In the genomic region with DNA sequence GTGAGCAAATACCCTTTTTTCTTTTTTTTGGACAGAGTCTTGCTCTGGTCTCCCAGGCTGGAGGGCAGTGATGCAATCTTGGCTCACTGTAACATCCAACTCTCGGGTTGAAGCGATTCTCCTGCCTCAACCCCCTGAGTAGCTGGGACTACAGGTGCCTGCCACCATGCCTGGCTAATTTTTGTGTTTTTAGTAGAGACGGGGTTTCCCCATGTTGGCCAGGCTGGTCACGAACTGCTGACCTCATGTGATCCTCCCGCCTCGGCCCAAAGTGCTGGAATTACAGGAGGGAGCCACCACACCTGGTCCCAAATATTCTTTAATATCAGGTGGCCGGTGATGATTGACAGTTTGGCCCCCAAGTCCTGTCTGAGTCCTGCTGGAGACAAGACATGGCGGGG, we compare ENCODE assay signal across 1 cellular context.
TF ChIP-seq lines count a peak whose summit lies in the region.

No MANE protein-coding gene starts in this region.

TF ChIP-seq in GM12878, 131 proteins besides CTCF, POLR2A, EP300 and RAD21 (continued from another document and continues in another):
- TF ChIP-seq KLF5 (IDR thresholded peaks at IDR 0.05; ENCODE audit: partially characterized antibody) (no peak), RBBP5 (conservative IDR thresholded peaks at IDR 0.05) (no peak), STAT3 (IDR thresholded peaks at IDR 0.05; ENCODE audit: low read depth, low read length) (no peak), ZNF207 (IDR thresholded peaks at IDR 0.05; ENCODE audit: borderline replicate concordance) (no peak), POLR2AphosphoS5 (IDR thresholded peaks at IDR 0.05; ENCODE audit: low read length) (peak; percentile 22; the same call in 1 of the 2 replicates), BCL11A (IDR thresholded peaks at IDR 0.05; ENCODE audit: low read depth, low read length) (0 out of 2 replicates have a peak, but pooled peaks have one; percentile 2), YBX1 (IDR thresholded peaks at IDR 0.05) (no peak), ETV6 (conservative IDR thresholded peaks at IDR 0.05 in 1 of 2, IDR thresholded peaks at IDR 0.05 in 1 of 2; ENCODE audit: borderline replicate concordance in 1 of 2, low read depth in 1 of 2) (no peak), SREBF2 (IDR thresholded peaks at IDR 0.05; ENCODE audit: low read length) (no peak), SMC3 (IDR thresholded peaks at IDR 0.05; ENCODE audit: borderline replicate concordance, low read length) (no peak), SMAD1 (IDR thresholded peaks at IDR 0.05; ENCODE audit: low read depth, partially characterized antibody) (no peak), EGR1 (IDR thresholded peaks at IDR 0.05; ENCODE audit: borderline replicate concordance in 1 of 2, low read depth in 2 of 2, low read length in 2 of 2) (no peak), HCFC1 (IDR thresholded peaks at IDR 0.05; ENCODE audit: low read length) (no peak), MEF2A (IDR thresholded peaks at IDR 0.05; ENCODE audit: insufficient read depth, low read depth, low read length) (no peak), JUNB (IDR thresholded peaks at IDR 0.05) (no peak; the same call in 1 of the 2 replicates), HDAC6 (IDR thresholded peaks at IDR 0.05; ENCODE audit: unreplicated experiment) (no peak), ZZZ3 (IDR thresholded peaks at IDR 0.05; ENCODE audit: control insufficient read depth, insufficient read length, low read depth) (no peak), JUND (IDR thresholded peaks at IDR 0.05; ENCODE audit: low read depth, low read length) (no peak), STAT1 (conservative IDR thresholded peaks at IDR 0.05) (no peak), POLR2AphosphoS2 (IDR thresholded peaks at IDR 0.05; ENCODE audit: low read depth, low read length) (no peak), NR2C2 (IDR thresholded peaks at IDR 0.05; ENCODE audit: borderline replicate concordance, control insufficient read depth, insufficient read length, low read depth) (no peak), CHD2 (IDR thresholded peaks at IDR 0.05; ENCODE audit: borderline replicate concordance, low read depth, low read length) (no peak)
- TF ChIP-seq, protein P1, sequence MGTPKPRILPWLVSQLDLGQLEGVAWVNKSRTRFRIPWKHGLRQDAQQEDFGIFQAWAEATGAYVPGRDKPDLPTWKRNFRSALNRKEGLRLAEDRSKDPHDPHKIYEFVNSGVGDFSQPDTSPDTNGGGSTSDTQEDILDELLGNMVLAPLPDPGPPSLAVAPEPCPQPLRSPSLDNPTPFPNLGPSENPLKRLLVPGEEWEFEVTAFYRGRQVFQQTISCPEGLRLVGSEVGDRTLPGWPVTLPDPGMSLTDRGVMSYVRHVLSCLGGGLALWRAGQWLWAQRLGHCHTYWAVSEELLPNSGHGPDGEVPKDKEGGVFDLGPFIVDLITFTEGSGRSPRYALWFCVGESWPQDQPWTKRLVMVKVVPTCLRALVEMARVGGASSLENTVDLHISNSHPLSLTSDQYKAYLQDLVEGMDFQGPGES (IDR thresholded peaks at IDR 0.05): no peak
- TF ChIP-seq, protein P2, sequence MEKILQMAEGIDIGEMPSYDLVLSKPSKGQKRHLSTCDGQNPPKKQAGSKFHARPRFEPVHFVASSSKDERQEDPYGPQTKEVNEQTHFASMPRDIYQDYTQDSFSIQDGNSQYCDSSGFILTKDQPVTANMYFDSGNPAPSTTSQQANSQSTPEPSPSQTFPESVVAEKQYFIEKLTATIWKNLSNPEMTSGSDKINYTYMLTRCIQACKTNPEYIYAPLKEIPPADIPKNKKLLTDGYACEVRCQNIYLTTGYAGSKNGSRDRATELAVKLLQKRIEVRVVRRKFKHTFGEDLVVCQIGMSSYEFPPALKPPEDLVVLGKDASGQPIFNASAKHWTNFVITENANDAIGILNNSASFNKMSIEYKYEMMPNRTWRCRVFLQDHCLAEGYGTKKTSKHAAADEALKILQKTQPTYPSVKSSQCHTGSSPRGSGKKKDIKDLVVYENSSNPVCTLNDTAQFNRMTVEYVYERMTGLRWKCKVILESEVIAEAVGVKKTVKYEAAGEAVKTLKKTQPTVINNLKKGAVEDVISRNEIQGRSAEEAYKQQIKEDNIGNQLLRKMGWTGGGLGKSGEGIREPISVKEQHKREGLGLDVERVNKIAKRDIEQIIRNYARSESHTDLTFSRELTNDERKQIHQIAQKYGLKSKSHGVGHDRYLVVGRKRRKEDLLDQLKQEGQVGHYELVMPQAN (conservative IDR thresholded peaks at IDR 0.05): no peak
- TF ChIP-seq, protein P3, sequence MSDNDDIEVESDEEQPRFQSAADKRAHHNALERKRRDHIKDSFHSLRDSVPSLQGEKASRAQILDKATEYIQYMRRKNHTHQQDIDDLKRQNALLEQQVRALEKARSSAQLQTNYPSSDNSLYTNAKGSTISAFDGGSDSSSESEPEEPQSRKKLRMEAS (IDR thresholded peaks at IDR 0.05; ENCODE audit: low read depth, low read length): no peak
- TF ChIP-seq, protein P4, sequence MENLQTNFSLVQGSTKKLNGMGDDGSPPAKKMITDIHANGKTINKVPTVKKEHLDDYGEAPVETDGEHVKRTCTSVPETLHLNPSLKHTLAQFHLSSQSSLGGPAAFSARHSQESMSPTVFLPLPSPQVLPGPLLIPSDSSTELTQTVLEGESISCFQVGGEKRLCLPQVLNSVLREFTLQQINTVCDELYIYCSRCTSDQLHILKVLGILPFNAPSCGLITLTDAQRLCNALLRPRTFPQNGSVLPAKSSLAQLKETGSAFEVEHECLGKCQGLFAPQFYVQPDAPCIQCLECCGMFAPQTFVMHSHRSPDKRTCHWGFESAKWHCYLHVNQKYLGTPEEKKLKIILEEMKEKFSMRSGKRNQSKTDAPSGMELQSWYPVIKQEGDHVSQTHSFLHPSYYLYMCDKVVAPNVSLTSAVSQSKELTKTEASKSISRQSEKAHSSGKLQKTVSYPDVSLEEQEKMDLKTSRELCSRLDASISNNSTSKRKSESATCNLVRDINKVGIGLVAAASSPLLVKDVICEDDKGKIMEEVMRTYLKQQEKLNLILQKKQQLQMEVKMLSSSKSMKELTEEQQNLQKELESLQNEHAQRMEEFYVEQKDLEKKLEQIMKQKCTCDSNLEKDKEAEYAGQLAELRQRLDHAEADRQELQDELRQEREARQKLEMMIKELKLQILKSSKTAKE (IDR thresholded peaks at IDR 0.05; ENCODE audit: low read depth, poor library complexity, severe bottlenecking): peak; percentile 42
- TF ChIP-seq, protein P5, sequence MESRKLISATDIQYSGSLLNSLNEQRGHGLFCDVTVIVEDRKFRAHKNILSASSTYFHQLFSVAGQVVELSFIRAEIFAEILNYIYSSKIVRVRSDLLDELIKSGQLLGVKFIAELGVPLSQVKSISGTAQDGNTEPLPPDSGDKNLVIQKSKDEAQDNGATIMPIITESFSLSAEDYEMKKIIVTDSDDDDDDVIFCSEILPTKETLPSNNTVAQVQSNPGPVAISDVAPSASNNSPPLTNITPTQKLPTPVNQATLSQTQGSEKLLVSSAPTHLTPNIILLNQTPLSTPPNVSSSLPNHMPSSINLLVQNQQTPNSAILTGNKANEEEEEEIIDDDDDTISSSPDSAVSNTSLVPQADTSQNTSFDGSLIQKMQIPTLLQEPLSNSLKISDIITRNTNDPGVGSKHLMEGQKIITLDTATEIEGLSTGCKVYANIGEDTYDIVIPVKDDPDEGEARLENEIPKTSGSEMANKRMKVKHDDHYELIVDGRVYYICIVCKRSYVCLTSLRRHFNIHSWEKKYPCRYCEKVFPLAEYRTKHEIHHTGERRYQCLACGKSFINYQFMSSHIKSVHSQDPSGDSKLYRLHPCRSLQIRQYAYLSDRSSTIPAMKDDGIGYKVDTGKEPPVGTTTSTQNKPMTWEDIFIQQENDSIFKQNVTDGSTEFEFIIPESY (IDR thresholded peaks at IDR 0.05): no peak
- TF ChIP-seq, protein P6, sequence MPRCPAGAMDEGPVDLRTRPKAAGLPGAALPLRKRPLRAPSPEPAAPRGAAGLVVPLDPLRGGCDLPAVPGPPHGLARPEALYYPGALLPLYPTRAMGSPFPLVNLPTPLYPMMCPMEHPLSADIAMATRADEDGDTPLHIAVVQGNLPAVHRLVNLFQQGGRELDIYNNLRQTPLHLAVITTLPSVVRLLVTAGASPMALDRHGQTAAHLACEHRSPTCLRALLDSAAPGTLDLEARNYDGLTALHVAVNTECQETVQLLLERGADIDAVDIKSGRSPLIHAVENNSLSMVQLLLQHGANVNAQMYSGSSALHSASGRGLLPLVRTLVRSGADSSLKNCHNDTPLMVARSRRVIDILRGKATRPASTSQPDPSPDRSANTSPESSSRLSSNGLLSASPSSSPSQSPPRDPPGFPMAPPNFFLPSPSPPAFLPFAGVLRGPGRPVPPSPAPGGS (IDR thresholded peaks at IDR 0.05; ENCODE audit: borderline replicate concordance, insufficient read depth, low read depth, low read length, poor library complexity, severe bottlenecking): no peak
- TF ChIP-seq, protein P7, sequence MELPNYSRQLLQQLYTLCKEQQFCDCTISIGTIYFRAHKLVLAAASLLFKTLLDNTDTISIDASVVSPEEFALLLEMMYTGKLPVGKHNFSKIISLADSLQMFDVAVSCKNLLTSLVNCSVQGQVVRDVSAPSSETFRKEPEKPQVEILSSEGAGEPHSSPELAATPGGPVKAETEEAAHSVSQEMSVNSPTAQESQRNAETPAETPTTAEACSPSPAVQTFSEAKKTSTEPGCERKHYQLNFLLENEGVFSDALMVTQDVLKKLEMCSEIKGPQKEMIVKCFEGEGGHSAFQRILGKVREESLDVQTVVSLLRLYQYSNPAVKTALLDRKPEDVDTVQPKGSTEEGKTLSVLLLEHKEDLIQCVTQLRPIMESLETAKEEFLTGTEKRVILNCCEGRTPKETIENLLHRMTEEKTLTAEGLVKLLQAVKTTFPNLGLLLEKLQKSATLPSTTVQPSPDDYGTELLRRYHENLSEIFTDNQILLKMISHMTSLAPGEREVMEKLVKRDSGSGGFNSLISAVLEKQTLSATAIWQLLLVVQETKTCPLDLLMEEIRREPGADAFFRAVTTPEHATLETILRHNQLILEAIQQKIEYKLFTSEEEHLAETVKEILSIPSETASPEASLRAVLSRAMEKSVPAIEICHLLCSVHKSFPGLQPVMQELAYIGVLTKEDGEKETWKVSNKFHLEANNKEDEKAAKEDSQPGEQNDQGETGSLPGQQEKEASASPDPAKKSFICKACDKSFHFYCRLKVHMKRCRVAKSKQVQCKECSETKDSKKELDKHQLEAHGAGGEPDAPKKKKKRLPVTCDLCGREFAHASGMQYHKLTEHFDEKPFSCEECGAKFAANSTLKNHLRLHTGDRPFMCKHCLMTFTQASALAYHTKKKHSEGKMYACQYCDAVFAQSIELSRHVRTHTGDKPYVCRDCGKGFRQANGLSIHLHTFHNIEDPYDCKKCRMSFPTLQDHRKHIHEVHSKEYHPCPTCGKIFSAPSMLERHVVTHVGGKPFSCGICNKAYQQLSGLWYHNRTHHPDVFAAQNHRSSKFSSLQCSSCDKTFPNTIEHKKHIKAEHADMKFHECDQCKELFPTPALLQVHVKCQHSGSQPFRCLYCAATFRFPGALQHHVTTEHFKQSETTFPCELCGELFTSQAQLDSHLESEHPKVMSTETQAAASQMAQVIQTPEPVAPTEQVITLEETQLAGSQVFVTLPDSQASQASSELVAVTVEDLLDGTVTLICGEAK (IDR thresholded peaks at IDR 0.05; ENCODE audit: borderline replicate concordance): no peak
- TF ChIP-seq, protein P8, sequence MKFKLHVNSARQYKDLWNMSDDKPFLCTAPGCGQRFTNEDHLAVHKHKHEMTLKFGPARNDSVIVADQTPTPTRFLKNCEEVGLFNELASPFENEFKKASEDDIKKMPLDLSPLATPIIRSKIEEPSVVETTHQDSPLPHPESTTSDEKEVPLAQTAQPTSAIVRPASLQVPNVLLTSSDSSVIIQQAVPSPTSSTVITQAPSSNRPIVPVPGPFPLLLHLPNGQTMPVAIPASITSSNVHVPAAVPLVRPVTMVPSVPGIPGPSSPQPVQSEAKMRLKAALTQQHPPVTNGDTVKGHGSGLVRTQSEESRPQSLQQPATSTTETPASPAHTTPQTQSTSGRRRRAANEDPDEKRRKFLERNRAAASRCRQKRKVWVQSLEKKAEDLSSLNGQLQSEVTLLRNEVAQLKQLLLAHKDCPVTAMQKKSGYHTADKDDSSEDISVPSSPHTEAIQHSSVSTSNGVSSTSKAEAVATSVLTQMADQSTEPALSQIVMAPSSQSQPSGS (IDR thresholded peaks at IDR 0.05; ENCODE audit: low read length): no peak
- TF ChIP-seq, protein P9, sequence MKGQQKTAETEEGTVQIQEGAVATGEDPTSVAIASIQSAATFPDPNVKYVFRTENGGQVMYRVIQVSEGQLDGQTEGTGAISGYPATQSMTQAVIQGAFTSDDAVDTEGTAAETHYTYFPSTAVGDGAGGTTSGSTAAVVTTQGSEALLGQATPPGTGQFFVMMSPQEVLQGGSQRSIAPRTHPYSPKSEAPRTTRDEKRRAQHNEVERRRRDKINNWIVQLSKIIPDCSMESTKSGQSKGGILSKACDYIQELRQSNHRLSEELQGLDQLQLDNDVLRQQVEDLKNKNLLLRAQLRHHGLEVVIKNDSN (IDR thresholded peaks at IDR 0.05; ENCODE audit: borderline replicate concordance, extremely low read length, insufficient read depth, low read depth, low read length): no peak
- TF ChIP-seq, protein P10, sequence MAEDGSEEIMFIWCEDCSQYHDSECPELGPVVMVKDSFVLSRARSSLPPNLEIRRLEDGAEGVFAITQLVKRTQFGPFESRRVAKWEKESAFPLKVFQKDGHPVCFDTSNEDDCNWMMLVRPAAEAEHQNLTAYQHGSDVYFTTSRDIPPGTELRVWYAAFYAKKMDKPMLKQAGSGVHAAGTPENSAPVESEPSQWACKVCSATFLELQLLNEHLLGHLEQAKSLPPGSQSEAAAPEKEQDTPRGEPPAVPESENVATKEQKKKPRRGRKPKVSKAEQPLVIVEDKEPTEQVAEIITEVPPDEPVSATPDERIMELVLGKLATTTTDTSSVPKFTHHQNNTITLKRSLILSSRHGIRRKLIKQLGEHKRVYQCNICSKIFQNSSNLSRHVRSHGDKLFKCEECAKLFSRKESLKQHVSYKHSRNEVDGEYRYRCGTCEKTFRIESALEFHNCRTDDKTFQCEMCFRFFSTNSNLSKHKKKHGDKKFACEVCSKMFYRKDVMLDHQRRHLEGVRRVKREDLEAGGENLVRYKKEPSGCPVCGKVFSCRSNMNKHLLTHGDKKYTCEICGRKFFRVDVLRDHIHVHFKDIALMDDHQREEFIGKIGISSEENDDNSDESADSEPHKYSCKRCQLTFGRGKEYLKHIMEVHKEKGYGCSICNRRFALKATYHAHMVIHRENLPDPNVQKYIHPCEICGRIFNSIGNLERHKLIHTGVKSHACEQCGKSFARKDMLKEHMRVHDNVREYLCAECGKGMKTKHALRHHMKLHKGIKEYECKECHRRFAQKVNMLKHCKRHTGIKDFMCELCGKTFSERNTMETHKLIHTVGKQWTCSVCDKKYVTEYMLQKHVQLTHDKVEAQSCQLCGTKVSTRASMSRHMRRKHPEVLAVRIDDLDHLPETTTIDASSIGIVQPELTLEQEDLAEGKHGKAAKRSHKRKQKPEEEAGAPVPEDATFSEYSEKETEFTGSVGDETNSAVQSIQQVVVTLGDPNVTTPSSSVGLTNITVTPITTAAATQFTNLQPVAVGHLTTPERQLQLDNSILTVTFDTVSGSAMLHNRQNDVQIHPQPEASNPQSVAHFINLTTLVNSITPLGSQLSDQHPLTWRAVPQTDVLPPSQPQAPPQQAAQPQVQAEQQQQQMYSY (CRISPR knock-in tag; IDR thresholded peaks at IDR 0.05): no peak
